22 cellular contexts compared by ENCODE assay signal in the genomic region with DNA sequence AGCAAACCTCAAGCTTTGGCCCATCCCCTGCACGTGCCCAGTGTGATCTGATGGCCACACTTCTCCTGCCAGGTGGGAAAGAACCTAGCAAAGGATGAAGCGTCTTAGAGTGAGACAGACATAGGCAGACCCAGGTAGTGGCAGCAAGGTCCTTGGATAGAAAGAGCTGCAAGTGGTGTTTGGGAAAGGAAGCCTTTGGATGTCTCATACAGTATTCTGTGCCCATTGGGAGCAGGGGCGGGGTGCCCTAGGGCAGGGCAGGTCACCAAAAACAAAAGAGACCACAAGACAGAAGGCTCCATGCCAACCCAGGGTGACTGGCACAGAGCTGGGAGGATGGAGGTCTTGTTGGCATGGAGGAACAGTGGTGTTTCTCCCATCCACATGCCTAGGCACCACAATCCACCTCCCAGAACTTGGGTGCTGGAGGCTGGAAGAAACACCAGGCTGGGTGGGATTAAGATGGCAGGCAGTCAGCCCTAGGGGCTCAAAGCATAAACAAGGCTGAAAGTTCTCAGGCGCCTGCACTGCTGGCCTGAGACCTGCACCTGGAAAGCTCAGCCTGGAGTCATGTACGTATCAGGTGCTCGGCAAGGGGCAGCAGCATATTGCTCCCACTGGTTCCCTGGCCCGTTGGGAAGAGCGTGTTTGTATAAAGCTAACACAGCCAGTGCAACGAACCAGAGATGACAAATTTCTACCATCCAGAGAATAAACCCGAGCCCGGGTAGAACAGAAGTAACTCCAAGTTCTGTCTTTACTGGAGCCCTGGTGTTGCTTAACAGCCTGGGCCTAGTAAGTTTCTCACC. TPM values are rescaled to one million over a fixed set of nuclear protein-coding genes. Genes with fewer than 3 reads are reported as not detected.
DNase-seq lines count a peak whose midpoint lies in the region; ATAC-seq and TF ChIP-seq lines count a peak whose summit lies in the region.
"Had no signal": no experiment of that assay in that cellular context is flagged by ENCODE, and none has a peak within 500 bp of the region (broad histone marks: within the 10 kb centered on the region; RNA-seq: fewer than 3 reads in every experiment).

No MANE protein-coding gene starts in this region.

- H3K9me3 Mint-ChIP-seq in activated CD8-positive, alpha-beta T cell treated with anti-CD3 and anti-CD28 coated beads, Interleukin-2, amount 10 ng/mL, durations not matched to agents 7 days and 5 days (ENCODE audit: insufficient read depth): peaks cover 19% of the 10 kb centered on the region
- peaks cover 21% of the 10 kb centered on the region for H3K9me3 Mint-ChIP-seq in activated CD8-positive, alpha-beta T cell treated with anti-CD3 and anti-CD28 coated beads for 36 hours
- peaks cover 23% of the 10 kb centered on the region for H3K9me3 Mint-ChIP-seq in chondrocyte (ENCODE audit: low read depth)

- POLR2A ChIA-PET in activated CD8-positive, alpha-beta T cell treated with anti-CD3 and anti-CD28 coated beads, Interleukin-2, amount 10 ng/mL, durations not matched to agents 7 days and 5 days (lab: Charles Lee): no interaction called here
- POLR2A ChIA-PET in activated CD8-positive, alpha-beta T cell treated with anti-CD3 and anti-CD28 coated beads for 36 hours (lab: Charles Lee): no interaction called here
- POLR2A ChIA-PET in OCI-LY7 (lab: Charles Lee): no interaction called here

- no TSS peak for BruUV-seq in OCI-LY7 (replicated peaks; lab: Mats Ljungman, UMichigan)

- no peaks in the 10 kb centered on the region for H4K20me1 ChIP-seq in OCI-LY7 (ENCODE audit: insufficient read depth, low read length)

- no peaks in the 10 kb centered on the region for H3K9me2 ChIP-seq in OCI-LY7 (ENCODE audit: insufficient read depth, low read length)

- H2AFZ ChIP-seq in OCI-LY7 (ENCODE audit: low read length): no peak overlapping the region

- H3K27ac Mint-ChIP-seq in activated CD8-positive, alpha-beta T cell treated with anti-CD3 and anti-CD28 coated beads, Interleukin-2, amount 10 ng/mL, durations not matched to agents 7 days and 5 days: no peak overlapping the region
- H3K27ac Mint-ChIP-seq in activated CD8-positive, alpha-beta T cell treated with anti-CD3 and anti-CD28 coated beads for 36 hours: no peak overlapping the region
- peak overlapping the region; percentile 27 for H3K27ac Mint-ChIP-seq in chondrocyte (ENCODE audit: unreplicated experiment)
- H3K27ac Mint-ChIP-seq: CD4-positive, CD25-positive, alpha-beta regulatory T cell had no signal

- H3K79me2 ChIP-seq in OCI-LY7 (ENCODE audit: insufficient read depth, low read depth, low read length): no peaks in the 10 kb centered on the region

- intact Hi-C loops in activated CD8-positive, alpha-beta T cell treated with anti-CD3 and anti-CD28 coated beads for 36 hours (cut with micrococcal nuclease): no loop called here
- intact Hi-C loops in OCI-LY7 (cut with micrococcal nuclease; ENCODE audit: unreplicated experiment): loop anchor here (5.0 kb wide), 1 partner anchor 184 kb away; no protein-coding TSS in a partner anchor

- no peaks in the 10 kb centered on the region for H3K36me3 ChIP-seq in OCI-LY7 (ENCODE audit: insufficient read depth, low read length)
- H3K36me3 ChIP-seq: BE2C, HAP-1 had no signal

- no peaks in the 10 kb centered on the region for H3K9me3 ChIP-seq in OCI-LY7 (ENCODE audit: low read length)
- H3K9me3 ChIP-seq: BE2C had no signal

- CTCF ChIA-PET in activated CD8-positive, alpha-beta T cell treated with anti-CD3 and anti-CD28 coated beads, Interleukin-2, amount 10 ng/mL, durations not matched to agents 7 days and 5 days (lab: Charles Lee): interaction anchor here (1.7 kb wide), 1 partner anchor 12 kb away, joined by 4 read pairs; no protein-coding TSS in a partner anchor
- CTCF ChIA-PET in activated CD8-positive, alpha-beta T cell treated with anti-CD3 and anti-CD28 coated beads for 36 hours (lab: Charles Lee): interaction anchor here (0.9 kb wide), 1 partner anchor 17 kb away, joined by 3 read pairs; no protein-coding TSS in a partner anchor
- CTCF ChIA-PET in OCI-LY7 (lab: Charles Lee; ENCODE audit: unreplicated experiment): no interaction called here

- H3K4me1 ChIP-seq in OCI-LY7 (ENCODE audit: insufficient read depth, low read length, poor library complexity, severe bottlenecking): no peaks in the 10 kb centered on the region
- H3K4me1 ChIP-seq: BE2C, HAP-1 had no signal

- H3K36me3 Mint-ChIP-seq in activated CD8-positive, alpha-beta T cell treated with anti-CD3 and anti-CD28 coated beads, Interleukin-2, amount 10 ng/mL, durations not matched to agents 7 days and 5 days (ENCODE audit: low read depth): no peaks in the 10 kb centered on the region
- H3K36me3 Mint-ChIP-seq in activated CD8-positive, alpha-beta T cell treated with anti-CD3 and anti-CD28 coated beads for 36 hours (ENCODE audit: low read depth): no peaks in the 10 kb centered on the region
- peaks cover 12% of the 10 kb centered on the region for H3K36me3 Mint-ChIP-seq in chondrocyte (ENCODE audit: low read depth)

- ATAC-seq in activated CD8-positive, alpha-beta T cell treated with anti-CD3 and anti-CD28 coated beads, Interleukin-2, amount 10 ng/mL, durations not matched to agents 7 days and 5 days: no peak
- ATAC-seq in activated CD8-positive, alpha-beta T cell treated with anti-CD3 and anti-CD28 coated beads for 36 hours: no peak
- ATAC-seq: K562, PC-3 had no signal

- H3K4me3 Mint-ChIP-seq in activated CD8-positive, alpha-beta T cell treated with anti-CD3 and anti-CD28 coated beads, Interleukin-2, amount 10 ng/mL, durations not matched to agents 7 days and 5 days: no peak overlapping the region
- no peak overlapping the region for H3K4me3 Mint-ChIP-seq in activated CD8-positive, alpha-beta T cell treated with anti-CD3 and anti-CD28 coated beads for 36 hours
- no peak overlapping the region for H3K4me3 Mint-ChIP-seq in chondrocyte (ENCODE audit: unreplicated experiment)
- H3K4me3 Mint-ChIP-seq: CD4-positive, CD25-positive, alpha-beta regulatory T cell had no signal

- H3K4me1 Mint-ChIP-seq in activated CD8-positive, alpha-beta T cell treated with anti-CD3 and anti-CD28 coated beads, Interleukin-2, amount 10 ng/mL, durations not matched to agents 7 days and 5 days (ENCODE audit: low read depth): no peaks in the 10 kb centered on the region
- H3K4me1 Mint-ChIP-seq in activated CD8-positive, alpha-beta T cell treated with anti-CD3 and anti-CD28 coated beads for 36 hours (ENCODE audit: low read depth): no peaks in the 10 kb centered on the region
- H3K4me1 Mint-ChIP-seq in chondrocyte (ENCODE audit: low read depth): peaks cover 25% of the 10 kb centered on the region
- H3K4me1 Mint-ChIP-seq: CD4-positive, CD25-positive, alpha-beta regulatory T cell had no signal

- no peak overlapping the region for H3K4me3 ChIP-seq in OCI-LY7 (ENCODE audit: low read depth, low read length, poor library complexity, severe bottlenecking)
- H3K4me3 ChIP-seq: HAP-1, K562 had no signal

- H3K27me3 Mint-ChIP-seq in activated CD8-positive, alpha-beta T cell treated with anti-CD3 and anti-CD28 coated beads, Interleukin-2, amount 10 ng/mL, durations not matched to agents 7 days and 5 days (ENCODE audit: low read depth): peaks cover 6% of the 10 kb centered on the region
- H3K27me3 Mint-ChIP-seq in activated CD8-positive, alpha-beta T cell treated with anti-CD3 and anti-CD28 coated beads for 36 hours: peaks cover 2% of the 10 kb centered on the region
- no peaks in the 10 kb centered on the region for H3K27me3 Mint-ChIP-seq in chondrocyte (ENCODE audit: low read depth)

- no peak overlapping the region for H3K4me2 ChIP-seq in OCI-LY7 (ENCODE audit: low read length)

- no peak for TF ChIP-seq CTCF in activated CD8-positive, alpha-beta T cell treated with anti-CD3 and anti-CD28 coated beads for 36 hours (IDR thresholded peaks at IDR 0.05)
- TF ChIP-seq CTCF in chondrocyte (IDR thresholded peaks at IDR 0.05) (no peak), OCI-LY7 (conservative IDR thresholded peaks at IDR 0.05; ENCODE audit: low read length) (no peak)

- peak; percentile 6 for DNase-seq in activated CD8-positive, alpha-beta T cell treated with anti-CD3 and anti-CD28 coated beads, Interleukin-2, amount 10 ng/mL, durations not matched to agents 7 days and 5 days
- DNase-seq in activated CD8-positive, alpha-beta T cell treated with anti-CD3 and anti-CD28 coated beads for 36 hours: no peak
- DNase-seq in chondrocyte (ENCODE audit: low spot score): no peak
- peak; percentile 43 for DNase-seq in islet precursor cell
- DNase-seq in OCI-LY7 (ENCODE audit: low spot score): no peak
- no peak for DNase-seq in NCI-H446 treated with DMSO at 0.1 percent for 48 hours (lab: John Stamatoyannopoulos, UW)
- DNase-seq in NCI-H510A (lab: John Stamatoyannopoulos, UW): no peak
- DNase-seq: 8988T; BE2C; CD4-positive, CD25-positive, alpha-beta regulatory T cell; COR-L47; DMS153; GF-D8; NCI-H1105; NCI-H1694; NCI-H2081 treated with DMSO at 0.1 percent for 48 hours; NCI-H510A treated with DMSO at 0.1 percent for 48 hours; NCI-H82; PC-3 had no signal

- H3K27ac ChIP-seq in temporal lobe (ENCODE audit: low read depth, low read length) (peak overlapping the region; percentile 80), OCI-LY7 (ENCODE audit: low read depth, low read length, poor library complexity, severe bottlenecking) (no peak overlapping the region)

RNA-seq across cellular contexts. Expression of gene CRACDL, which starts 52.9 kb away (rescaled TPM):
- under 1 TPM; 0.18 to 0.97 TPM for total RNA-seq in activated CD8-positive, alpha-beta T cell treated with anti-CD3 and anti-CD28 coated beads, Interleukin-2, amount 10 ng/mL, durations not matched to agents 7 days and 5 days
- under 1 TPM; 0.09 to 0.38 TPM for total RNA-seq in activated CD8-positive, alpha-beta T cell treated with anti-CD3 and anti-CD28 coated beads for 36 hours
- total RNA-seq in chondrocyte (17.0 to 50.4 TPM (median 19.9 TPM) in 3 replicates), temporal lobe (1.2 TPM), OCI-LY7 (2022) (0.13 and 0.59 TPM in 2 replicates)
- 0.03 TPM in 1 of 2 replicates, not detected in the other for total RNA-seq in OCI-LY7 (2014; rRNA removed; shearing (Covaris generic))
- total RNA-seq: K562, PC-3 had no signal

Comparison
In these comparisons a context has a peak if more than half of its experiments do, and no peak if none do; other contexts are left out.
1. DNase-seq: peak in activated CD8-positive, alpha-beta T cell treated with anti-CD3 and anti-CD28 coated beads, Interleukin-2, amount 10 ng/mL, durations not matched to agents 7 days and 5 days (single experiment) and islet precursor cell (single experiment); none in activated CD8-positive, alpha-beta T cell treated with anti-CD3 and anti-CD28 coated beads for 36 hours (single experiment), chondrocyte (single experiment), OCI-LY7 (single experiment), NCI-H446 treated with DMSO at 0.1 percent for 48 hours (single experiment) and NCI-H510A (single experiment).